In the genomic region with DNA sequence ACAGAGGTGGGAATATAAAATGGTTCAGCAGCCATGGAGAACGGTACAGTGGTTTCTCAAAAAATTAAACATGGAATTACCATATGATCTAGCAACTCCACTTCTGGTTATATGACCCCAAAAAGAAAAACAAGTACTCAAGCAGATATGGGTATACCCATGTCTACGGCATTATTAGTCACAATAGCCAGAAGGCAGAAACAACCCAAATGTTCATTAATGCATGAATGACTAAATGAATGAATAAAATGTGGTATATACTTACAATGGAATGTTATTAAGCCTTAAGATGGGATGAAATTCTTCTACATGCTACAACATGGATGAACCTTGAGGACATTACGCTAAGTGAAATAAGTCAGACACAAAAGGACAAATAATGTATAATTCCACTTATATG, we compare ENCODE assay signal across 22 cellular contexts.
DNase-seq lines count a peak whose midpoint lies in the region; FAIRE-seq and TF ChIP-seq lines count a peak whose summit lies in the region.
"Had no signal": no experiment of that assay in that cellular context is flagged by ENCODE, and none has a peak within 500 bp of the region (broad histone marks: within the 10 kb centered on the region; RNA-seq: fewer than 3 reads in every experiment).

No MANE protein-coding gene starts in this region.

- in situ Hi-C loops in mammary epithelial cell (cut with MboI; ENCODE audit: low sequenced_read_pairs in 2 of 2): no loop called here
- in situ Hi-C loops in brain microvascular endothelial cell (cut with HindIII; ENCODE audit: low pct_ligation_motif_present, low sequenced_read_pairs): no loop called here

- TF ChIP-seq CTCF in mammary epithelial cell (conservative IDR thresholded peaks at IDR 0.05 in 1 of 2, IDR thresholded peaks at IDR 0.05 in 1 of 2; ENCODE audit: extremely low read depth in 1 of 2, insufficient read depth in 1 of 2, low read depth in 1 of 2, low read length in 2 of 2) (no peak), breast epithelium (IDR thresholded peaks at IDR 0.05) (no peak), epithelial cell of esophagus (IDR thresholded peaks at IDR 0.05; ENCODE audit: insufficient read depth, low read depth, low read length, missing control alignments) (no peak), keratinocyte (optimal IDR thresholded peaks at IDR 0.05 in 1 of 3, IDR thresholded peaks at IDR 0.05 in 1 of 3, conservative IDR thresholded peaks at IDR 0.05 in 1 of 3; ENCODE audit: extremely low read depth in 1 of 3, insufficient read depth in 2 of 3, low read length in 3 of 3) (no peak), brain microvascular endothelial cell (IDR thresholded peaks at IDR 0.05; ENCODE audit: low read depth, low read length, missing control alignments) (no peak)

- no peaks in the 10 kb centered on the region for H3K79me2 ChIP-seq in mammary epithelial cell (ENCODE audit: insufficient read depth, low read length)
- H3K79me2 ChIP-seq in keratinocyte (ENCODE audit: control insufficient read depth, insufficient read depth, low read length): no peaks in the 10 kb centered on the region

- H4K20me1 ChIP-seq in mammary epithelial cell (ENCODE audit: insufficient read depth, low read length): no peaks in the 10 kb centered on the region
- no peaks in the 10 kb centered on the region for H4K20me1 ChIP-seq in keratinocyte (ENCODE audit: control insufficient read depth, extremely low read depth, insufficient read depth, low read length)

- intact Hi-C loops in mammary epithelial cell (cut with micrococcal nuclease): no loop called here
- intact Hi-C loops in breast epithelium (cut with DNase I; ENCODE audit: low total_unique reads): no loop called here

- H3K27me3 ChIP-seq in mammary epithelial cell (ENCODE audit: insufficient read depth, low read length): no peaks in the 10 kb centered on the region
- no peaks in the 10 kb centered on the region for H3K27me3 ChIP-seq in breast epithelium
- no peaks in the 10 kb centered on the region for H3K27me3 ChIP-seq in keratinocyte (ENCODE audit: control insufficient read depth, extremely low read depth, insufficient read depth, low read length)
- H3K27me3 ChIP-seq in brain microvascular endothelial cell (replicated peaks): no peaks in the 10 kb centered on the region
- H3K27me3 ChIP-seq: BE2C, MG63 had no signal

- WGBS in mammary epithelial cell (ENCODE audit: low coverage, missing lambda C conversion rate): 26% methylated on average over 3 of the region's 3 CpGs

- H3K9me3 ChIP-seq in mammary epithelial cell (replicated peaks; ENCODE audit: insufficient read depth, low read length) (no peaks in the 10 kb centered on the region), breast epithelium (no peaks in the 10 kb centered on the region), keratinocyte (ENCODE audit: control insufficient read depth, low read depth, low read length) (peaks cover 2% of the 10 kb centered on the region)
- H3K9me3 ChIP-seq: BE2C, MG63 had no signal

- H2AFZ ChIP-seq in mammary epithelial cell (ENCODE audit: low read depth, low read length) (peak overlapping the region; percentile 6), keratinocyte (ENCODE audit: control insufficient read depth, low read length) (no peak overlapping the region)

- H3K27ac ChIP-seq in mammary epithelial cell (ENCODE audit: insufficient read depth, low read depth, low read length) (no peak overlapping the region), breast epithelium (no peak overlapping the region), keratinocyte (ENCODE audit: control insufficient read depth, insufficient read depth, low read length) (peak overlapping the region; percentile 47), brain microvascular endothelial cell (no peak overlapping the region)
- H3K27ac ChIP-seq: 22Rv1, SK-N-MC had no signal

- no TSS peak for BruUV-seq in mammary epithelial cell (replicated peaks; lab: Mats Ljungman, UMichigan)

- H3K9me1 ChIP-seq in keratinocyte (ENCODE audit: control insufficient read depth, extremely low read depth, insufficient read depth, low read length): no peaks in the 10 kb centered on the region

- FAIRE-seq in keratinocyte (lab: Jason Lieb, UNC): peak; percentile 55
- FAIRE-seq: GM19239, H54 had no signal

- DNase-seq in mammary epithelial cell (peak; percentile 88), breast epithelium (ENCODE audit: low spot score in 2 of 2) (no peak), epithelial cell of esophagus (ENCODE audit: low read depth) (peak; percentile 87), keratinocyte (ENCODE audit: low read depth, low spot score) (peak; percentile 66), brain microvascular endothelial cell (no peak), 8988T (no peak), NCI-H1694 treated with DMSO at 0.1 percent for 48 hours (lab: John Stamatoyannopoulos, UW) (no peak)
- DNase-seq: ACHN; BE2C; CD8-positive, alpha-beta memory T cell; DMS 273 treated with DMSO at 0.1 percent for 48 hours; DMS79; KBM-7; MG63; NCI-H2029 treated with DMSO at 0.1 percent for 48 hours; NCI-H446 treated with DMSO at 0.1 percent for 48 hours; NCI-H526 treated with DMSO at 0.1 percent for 48 hours; SIG-M5 had no signal

- H3K36me3 ChIP-seq in mammary epithelial cell (ENCODE audit: insufficient read depth, low read length) (no peaks in the 10 kb centered on the region), breast epithelium (no peaks in the 10 kb centered on the region), keratinocyte (ENCODE audit: control insufficient read depth in 2 of 2, extremely low read depth in 1 of 2, insufficient read depth in 2 of 2, low read length in 2 of 2) (no peaks in the 10 kb centered on the region), brain microvascular endothelial cell (replicated peaks) (no peaks in the 10 kb centered on the region)
- H3K36me3 ChIP-seq: BE2C, MG63 had no signal

- peak overlapping the region; percentile 2 for H3K4me2 ChIP-seq in mammary epithelial cell (ENCODE audit: insufficient read depth, low read depth, low read length)
- H3K4me2 ChIP-seq in keratinocyte (ENCODE audit: control insufficient read depth, extremely low read depth, insufficient read depth, low read depth, low read length): peak overlapping the region; percentile 41

- peaks cover 11% of the 10 kb centered on the region for H3K4me1 ChIP-seq in mammary epithelial cell (ENCODE audit: insufficient read depth, low read length)
- no peaks in the 10 kb centered on the region for H3K4me1 ChIP-seq in breast epithelium
- H3K4me1 ChIP-seq in keratinocyte (ENCODE audit: control insufficient read depth, extremely low read depth, insufficient read depth, low read length): peaks cover 12% of the 10 kb centered on the region
- H3K4me1 ChIP-seq: BE2C had no signal

- no peak for TF ChIP-seq POLR2A in breast epithelium (IDR thresholded peaks at IDR 0.05)

- H3K9ac ChIP-seq in mammary epithelial cell (ENCODE audit: insufficient read depth, low read length) (no peak overlapping the region), keratinocyte (ENCODE audit: control insufficient read depth, extremely low read depth, insufficient read depth, low read length) (no peak overlapping the region)

- CTCF ChIA-PET in mammary epithelial cell (lab: Charles Lee; ENCODE audit: low non-redundant PET): no interaction called here

- dilution Hi-C loops in mammary epithelial cell (cut with HindIII; ENCODE audit: low sequenced_read_pairs) (no loop called here), keratinocyte (cut with MboI; ENCODE audit: extremely low pct_ligation_motif_present, low sequenced_read_pairs) (no loop called here)

- H3K4me3 ChIP-seq in mammary epithelial cell (replicated peaks in 1 of 3; ENCODE audit: insufficient read depth in 1 of 3, low read depth in 2 of 3, low read length in 3 of 3): no peak overlapping the region
- H3K4me3 ChIP-seq in breast epithelium: no peak overlapping the region
- H3K4me3 ChIP-seq in epithelial cell of esophagus (ENCODE audit: low read length): no peak overlapping the region
- H3K4me3 ChIP-seq in keratinocyte (ENCODE audit: control insufficient read depth in 2 of 3, extremely low read depth in 1 of 3, insufficient read depth in 2 of 3, low read depth in 1 of 3, low read length in 3 of 3): no peak overlapping the region
- no peak overlapping the region for H3K4me3 ChIP-seq in brain microvascular endothelial cell (ENCODE audit: low read depth, low read length)
- H3K4me3 ChIP-seq: MG63, SK-N-MC had no signal

Comparison
In these comparisons a context has a peak if more than half of its experiments do, and no peak if none do; other contexts are left out.
1. DNase-seq: peak in mammary epithelial cell (single experiment), epithelial cell of esophagus (single experiment) and keratinocyte (single experiment); none in breast epithelium (0 of 2), brain microvascular endothelial cell (single experiment), 8988T (single experiment) and NCI-H1694 treated with DMSO at 0.1 percent for 48 hours (single experiment).